In the genomic region with DNA sequence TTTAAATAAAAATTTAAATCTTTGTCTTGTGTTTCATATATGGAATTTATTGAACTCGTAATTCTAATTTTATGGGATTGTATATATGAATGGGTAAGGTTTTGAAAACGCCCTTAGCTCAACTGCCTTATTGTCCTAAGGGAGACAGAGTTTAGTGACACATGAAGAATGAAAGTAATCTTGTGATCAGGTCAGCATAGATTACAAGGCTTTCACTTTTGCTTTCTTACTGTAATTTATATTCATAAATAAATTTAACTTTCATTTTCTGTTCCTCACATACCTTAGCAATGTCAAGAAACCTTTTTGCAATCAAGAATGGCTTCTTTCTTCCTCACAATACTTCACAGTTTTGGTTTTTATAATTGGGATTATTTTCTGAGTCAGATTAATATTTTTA, we compare ENCODE assay signal across 9 cellular contexts. TPM values are rescaled to one million over a fixed set of nuclear protein-coding genes. Genes with fewer than 3 reads are reported as not detected.
A peak's percentile ranks its signal among the peaks of the same experiment; 100 is the strongest.
DNase-seq lines count a peak whose midpoint lies in the region; ATAC-seq and TF ChIP-seq lines count a peak whose summit lies in the region.
"Had no signal": no experiment of that assay in that cellular context is flagged by ENCODE, and none has a peak within 500 bp of the region (broad histone marks: within the 10 kb centered on the region; RNA-seq: fewer than 3 reads in every experiment).

No MANE protein-coding gene starts in this region.

- intact Hi-C loops in heart left ventricle (cut with DNase I) = no loop called here
- intact Hi-C loops in heart right ventricle (cut with DNase I) = no loop called here

- peaks cover 0 to 24% (median 0%) of the 10 kb centered on the region in 12 donors for H3K4me1 ChIP-seq in heart left ventricle
- peaks cover 0 to 25% (median 4%) of the 10 kb centered on the region in 9 donors for H3K4me1 ChIP-seq in heart right ventricle

- TF ChIP-seq CTCF in GM20000 (IDR thresholded peaks at IDR 0.05; ENCODE audit: extremely low read depth, missing control alignments) (no peak), fibroblast of villous mesenchyme (IDR thresholded peaks at IDR 0.05; ENCODE audit: insufficient read depth, low read depth, low read length) (no peak), heart left ventricle (IDR thresholded peaks at IDR 0.05) (no peak), heart right ventricle (IDR thresholded peaks at IDR 0.05) (no peak)

- no peak for TF ChIP-seq POLR2A in heart left ventricle (IDR thresholded peaks at IDR 0.05)

- H3K4me3 ChIP-seq in fibroblast of villous mesenchyme (ENCODE audit: low read depth, low read length) (no peak overlapping the region), heart left ventricle (peak overlapping the region in 1 of 12 donors; percentile 10), heart right ventricle (no peak overlapping the region)

- peak; percentile 89 for ATAC-seq in GM18502 (IDR thresholded peaks at IDR 0.05; ENCODE audit: poor library complexity, unreplicated experiment)
- peak; percentile 94 for ATAC-seq in HG03139 (IDR thresholded peaks at IDR 0.05; ENCODE audit: unreplicated experiment)
- no peak for ATAC-seq in heart left ventricle
- ATAC-seq in heart right ventricle = no peak
- ATAC-seq: left ventricle myocardium superior had no signal

- H3K27me3 ChIP-seq in heart left ventricle (no peaks in the 10 kb centered on the region), heart right ventricle (no peaks in the 10 kb centered on the region)

- peak overlapping the region in 1 of 12 donors; percentile 23 for H3K27ac ChIP-seq in heart left ventricle
- H3K27ac ChIP-seq in heart right ventricle = no peak overlapping the region

- H3K9me3 ChIP-seq in heart left ventricle (no peaks in the 10 kb centered on the region), heart right ventricle (no peaks in the 10 kb centered on the region)

- H3K36me3 ChIP-seq in heart left ventricle (peaks cover 0 to 62% (median 24%) of the 10 kb centered on the region in 9 donors), heart right ventricle (peaks cover 0 to 61% (median 10%) of the 10 kb centered on the region in 9 donors)

- 73 to 82% (median 74%) methylated on average over 2 of the region's 2 CpGs for WGBS in heart left ventricle, 4 donors
- 76 to 91% methylated on average over 2 of the region's 2 CpGs for WGBS in heart right ventricle, 2 donors

- DNase-seq in GM20000 (ENCODE audit: low spot score) (peak; percentile 54), fibroblast of villous mesenchyme (ENCODE audit: low read depth) (peak; percentile 30), heart left ventricle (no peak), T-helper 9 cell (no peak), heart right ventricle (no peak)
- no peak for DNase-seq in effector CD8-positive, alpha-beta T cell (lab: John Stamatoyannopoulos, UW)
- DNase-seq: left ventricle myocardium superior had no signal

RNA-seq across cellular contexts. Expression of a gene that starts 14.4 kb away (rescaled TPM):
- total RNA-seq in fibroblast of villous mesenchyme (6.1 and 7.8 TPM in 2 replicates), heart left ventricle (10 to 100 TPM in 3 of 9 donors, 1 to 10 TPM in 6; 3.1 to 12.5 (median 9.1) TPM), heart right ventricle (10 to 100 TPM in 1 of 10 donors, 1 to 10 TPM in 9; 6.8 to 11.7 (median 8.3) TPM)
- polyA plus RNA-seq in heart left ventricle (1 to 10 TPM; 1.6 to 2.6 TPM), heart right ventricle (1 to 10 TPM; 1.0 to 2.7 TPM)

RNA-seq across cellular contexts. Expression of a gene that starts 26.8 kb away (rescaled TPM):
- total RNA-seq in fibroblast of villous mesenchyme (13.5 and 15.5 TPM in 2 replicates), heart left ventricle (1 to 10 TPM; 2.6 to 5.3 (median 3.7) TPM), heart right ventricle (1 to 10 TPM; 2.9 to 4.7 (median 4.1) TPM)
- polyA plus RNA-seq in heart left ventricle (1 to 10 TPM; 3.7 to 4.5 TPM), heart right ventricle (1 to 10 TPM; 2.9 to 9.1 TPM)

Comparison
In these comparisons a context has a peak if more than half of its experiments do, and no peak if none do; other contexts are left out.
1. ATAC-seq: peak in GM18502 (single experiment) and HG03139 (single experiment); none in heart left ventricle (0 of 4) and heart right ventricle (0 of 8).
2. DNase-seq: peak in GM20000 (single experiment) and fibroblast of villous mesenchyme (single experiment); none in heart left ventricle (0 of 5), T-helper 9 cell (single experiment), effector CD8-positive, alpha-beta T cell (single experiment) and heart right ventricle (0 of 2).